ENCODE assay signal across 31 cellular contexts in the genomic region with DNA sequence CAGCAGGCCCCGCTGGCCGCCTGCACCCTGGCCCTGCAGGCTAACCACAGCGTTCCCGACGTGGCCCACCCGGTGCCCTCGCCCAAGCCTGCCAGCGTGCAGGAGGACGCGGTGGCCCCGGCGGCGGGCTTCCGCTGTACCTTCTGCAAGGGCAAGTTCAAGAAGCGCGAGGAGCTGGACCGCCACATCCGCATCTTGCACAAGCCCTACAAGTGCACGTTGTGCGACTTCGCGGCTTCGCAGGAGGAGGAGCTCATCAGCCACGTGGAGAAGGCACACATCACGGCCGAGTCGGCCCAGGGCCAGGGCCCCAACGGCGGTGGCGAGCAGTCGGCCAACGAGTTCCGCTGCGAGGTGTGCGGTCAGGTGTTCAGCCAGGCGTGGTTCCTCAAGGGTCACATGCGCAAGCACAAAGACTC.
"Had no signal": no experiment of that assay in that cellular context is flagged by ENCODE, and none has a peak within 500 bp of the region (broad histone marks: within the 10 kb centered on the region; RNA-seq: fewer than 3 reads in every experiment).

No MANE protein-coding gene starts in this region.

- H3K9me3 ChIP-seq: body of pancreas, breast epithelium had no signal

- DNase-seq: activated B cell treated with CpG ODN at 0.5 μM for 24 hours; activated CD4-positive, alpha-beta memory T cell treated with anti-CD3 and anti-CD28 coated beads, Interleukin-2, amount 10 ng/mL, durations not matched to agents 7 days and 5 days; activated CD4-positive, alpha-beta T cell treated with anti-CD3 and anti-CD28 coated beads for 4 hours; activated CD4-positive, CD25-positive, alpha-beta regulatory T cell treated with anti-CD3 and anti-CD28 coated beads, Interleukin-2, amount 50 U/mL, for 72 hours; activated CD8-positive, alpha-beta memory T cell treated with anti-CD3 and anti-CD28 coated beads for 24 hours; activated CD8-positive, alpha-beta memory T cell treated with anti-CD3 and anti-CD28 coated beads, Interleukin-2, amount 10 ng/mL, durations not matched to agents 7 days and 5 days; activated CD8-positive, alpha-beta memory T cell treated with anti-CD3 and anti-CD28 coated beads, Interleukin-2, amount 50 U/mL, for 48 hours; activated gamma-delta T cell; activated naive CD4-positive, alpha-beta T cell treated with Interleukin-2 at 50 U/mL for 16 hours; activated naive CD8-positive, alpha-beta T cell treated with anti-CD3 and anti-CD28 coated beads, Interleukin-2, amount 10 ng/mL, durations not matched to agents 7 days and 5 days; activated T-cell treated with anti-CD3 and anti-CD28 coated beads, Interleukin-2, amount 50 U/mL, for 72 hours; amygdala; body of pancreas; MM.1S; MV-4-11; NCI-H1092; NCI-H1436 treated with DMSO at 0.1 percent for 48 hours; NCI-H1694 treated with DMSO at 0.1 percent for 48 hours; NCI-H2029; NCI-H345; NCI-H524 treated with DMSO at 0.1 percent for 48 hours; PC-9; SW 1271; T-helper 1 cell; T-helper 2 cell; T-helper 9 cell had no signal

- H3K27me3 ChIP-seq: body of pancreas had no signal

- H3K9ac ChIP-seq: KMS-11 had no signal

- H3K27ac ChIP-seq: body of pancreas, breast epithelium, KMS-11, PC-9, RWPE1 had no signal

- H3K4me2 ChIP-seq: KMS-11, PC-9 had no signal

- H3K36me3 ChIP-seq: breast epithelium had no signal

- ATAC-seq: activated CD8-positive, alpha-beta memory T cell treated with anti-CD3 and anti-CD28 coated beads, Interleukin-2, amount 10 ng/mL, durations not matched to agents 7 days and 5 days; activated T-cell treated with anti-CD3 and anti-CD28 coated beads, Interleukin-2, amount 50 U/mL, for 72 hours; activated T-helper 17 cell treated with anti-CD3 and anti-CD28 coated beads, Interleukin-2, amount 50 U/mL, for 72 hours; body of pancreas; Right ventricle myocardium inferior had no signal

- H3K4me3 ChIP-seq: body of pancreas, breast epithelium, PC-9 had no signal

- H3K4me1 ChIP-seq: breast epithelium had no signal

- H2AFZ ChIP-seq: PC-9 had no signal
